10 cellular contexts compared by ENCODE assay signal in the genomic region with DNA sequence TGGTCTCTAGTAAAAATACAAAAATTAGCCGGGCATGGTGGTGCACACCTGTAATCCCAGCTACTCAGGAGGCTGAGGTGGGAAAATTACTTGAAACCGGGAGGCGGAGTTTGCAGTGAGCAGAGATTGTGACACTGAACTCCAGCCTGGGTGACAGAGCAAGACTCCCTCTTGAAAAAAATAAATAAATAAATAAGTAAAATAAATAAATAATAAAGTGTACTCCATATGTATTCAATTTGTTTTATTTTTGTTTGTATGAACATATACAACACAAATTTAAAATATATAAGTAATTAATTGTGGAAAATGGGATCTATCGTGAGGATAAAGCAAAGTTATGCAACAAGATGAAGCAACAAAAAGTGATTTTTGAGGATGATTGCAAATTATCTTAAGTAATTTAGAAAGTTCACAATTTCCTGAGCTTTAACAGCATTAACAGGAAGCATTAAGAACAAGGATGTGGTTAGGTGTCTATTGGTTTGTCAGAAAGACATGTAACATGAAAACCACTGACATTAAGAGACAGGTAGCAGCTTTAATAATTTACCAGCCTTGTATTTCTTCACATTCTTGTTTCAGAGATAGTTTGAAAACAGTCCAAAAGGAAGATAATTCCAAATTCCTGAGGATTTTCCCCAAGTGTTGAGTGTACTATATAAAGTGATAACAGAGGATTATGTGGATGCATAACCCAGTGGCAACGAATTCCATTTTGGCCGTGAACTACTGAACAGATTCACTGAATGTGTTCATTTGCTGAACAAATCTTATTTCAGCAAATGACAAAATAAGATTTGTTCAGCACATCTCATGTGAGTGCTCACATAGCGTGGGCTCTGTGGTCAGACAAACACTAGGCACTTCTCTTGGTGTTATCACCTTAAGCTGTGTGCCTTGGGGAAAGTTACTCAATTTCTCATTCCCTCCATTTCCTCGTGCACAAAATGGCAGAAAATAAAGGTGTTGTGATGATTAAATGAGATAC.
DNase-seq lines count a peak whose midpoint lies in the region; ATAC-seq, FAIRE-seq and TF ChIP-seq lines count a peak whose summit lies in the region.
"Had no signal": no experiment of that assay in that cellular context is flagged by ENCODE, and none has a peak within 500 bp of the region (broad histone marks: within the 10 kb centered on the region; RNA-seq: fewer than 3 reads in every experiment).

No MANE protein-coding gene starts in this region.

- CTCF ChIA-PET in mammary epithelial cell (lab: Charles Lee; ENCODE audit: low non-redundant PET) = no interaction called here

- H3K4me3 ChIP-seq in KMS-11 (IDR thresholded peaks at IDR 0.05; ENCODE audit: insufficient read depth, low read depth, low read length) = no peak overlapping the region
- no peak overlapping the region for H3K4me3 ChIP-seq in upper lobe of left lung
- H3K4me3 ChIP-seq in mammary epithelial cell (replicated peaks in 1 of 3; ENCODE audit: insufficient read depth in 1 of 3, low read depth in 2 of 3, low read length in 3 of 3) = no peak overlapping the region

- no peak overlapping the region for H3K9ac ChIP-seq in KMS-11
- H3K9ac ChIP-seq in mammary epithelial cell (ENCODE audit: insufficient read depth, low read length) = no peak overlapping the region
- H3K9ac ChIP-seq: parathyroid adenoma had no signal

- TF ChIP-seq CTCF in KMS-11 (conservative IDR thresholded peaks at IDR 0.05; ENCODE audit: low read depth, low read length) = no peak
- TF ChIP-seq CTCF in upper lobe of left lung (IDR thresholded peaks at IDR 0.05) = no peak
- TF ChIP-seq CTCF in mammary epithelial cell (conservative IDR thresholded peaks at IDR 0.05 in 1 of 2, IDR thresholded peaks at IDR 0.05 in 1 of 2; ENCODE audit: extremely low read depth in 1 of 2, insufficient read depth in 1 of 2, low read depth in 1 of 2, low read length in 2 of 2) = no peak

- dilution Hi-C loops in mammary epithelial cell (cut with HindIII; ENCODE audit: low sequenced_read_pairs) = no loop called here

- peak overlapping the region; percentile 15 for H3K4me2 ChIP-seq in KMS-11
- H3K4me2 ChIP-seq in mammary epithelial cell (ENCODE audit: insufficient read depth, low read depth, low read length) = no peak overlapping the region

- in situ Hi-C loops in mammary epithelial cell (cut with MboI; ENCODE audit: low sequenced_read_pairs in 2 of 2) = no loop called here

- TF ChIP-seq POLR2A in upper lobe of left lung (IDR thresholded peaks at IDR 0.05) (no peak), H54 (IDR thresholded peaks at IDR 0.05; ENCODE audit: low read depth, low read length) (no peak)

- H3K27me3 ChIP-seq in KMS-11 (ENCODE audit: insufficient read depth, low read depth) = no peaks in the 10 kb centered on the region
- no peaks in the 10 kb centered on the region for H3K27me3 ChIP-seq in upper lobe of left lung
- H3K27me3 ChIP-seq in mammary epithelial cell (ENCODE audit: insufficient read depth, low read length) = no peaks in the 10 kb centered on the region

- H3K4me1 ChIP-seq in KMS-11 (ENCODE audit: low read depth, poor library complexity, severe bottlenecking) (peaks cover 62% of the 10 kb centered on the region), upper lobe of left lung (no peaks in the 10 kb centered on the region), mammary epithelial cell (ENCODE audit: insufficient read depth, low read length) (no peaks in the 10 kb centered on the region)
- H3K4me1 ChIP-seq: parathyroid adenoma had no signal

- no peak for FAIRE-seq in H54 (lab: Jason Lieb, UNC)

- no peaks in the 10 kb centered on the region for H3K79me2 ChIP-seq in KMS-11 (ENCODE audit: insufficient read depth, low read depth)
- H3K79me2 ChIP-seq in mammary epithelial cell (ENCODE audit: insufficient read depth, low read length) = no peaks in the 10 kb centered on the region
- H3K79me2 ChIP-seq: parathyroid adenoma had no signal

- no TSS peak for BruUV-seq in mammary epithelial cell (replicated peaks; lab: Mats Ljungman, UMichigan)

- peak in 1 of 4 donors; percentile 13 for TF ChIP-seq EP300 in upper lobe of left lung (IDR thresholded peaks at IDR 0.05)

- no peaks in the 10 kb centered on the region for H4K20me1 ChIP-seq in KMS-11 (ENCODE audit: insufficient read depth)
- H4K20me1 ChIP-seq in mammary epithelial cell (ENCODE audit: insufficient read depth, low read length) = no peaks in the 10 kb centered on the region

- ATAC-seq in upper lobe of left lung (ENCODE audit: low FRiP score in 2 of 2) (peak in 1 of 2 donors; percentile 53), HG03521 (IDR thresholded peaks at IDR 0.05; ENCODE audit: unreplicated experiment) (no peak)

- peaks cover 0 to 7% (median 2%) of the 10 kb centered on the region in 4 donors for H3K9me3 ChIP-seq in upper lobe of left lung
- H3K9me3 ChIP-seq in mammary epithelial cell (replicated peaks; ENCODE audit: insufficient read depth, low read length) = no peaks in the 10 kb centered on the region

- peak; percentile 7 for DNase-seq in activated naive CD4-positive, alpha-beta T cell treated with Interleukin-2 at 50 U/mL for 16 hours
- DNase-seq in activated naive CD4-positive, alpha-beta T cell (lab: John Stamatoyannopoulos, UW) = no peak
- DNase-seq in amniotic epithelial cell (ENCODE audit: low read depth) (peak; percentile 95), upper lobe of left lung (no peak), H54 (ENCODE audit: insufficient read length, low spot score) (no peak), mammary epithelial cell (no peak)
- DNase-seq: NCI-H524 treated with DMSO at 0.1 percent for 48 hours had no signal

- no peak overlapping the region for H2AFZ ChIP-seq in KMS-11 (ENCODE audit: low read depth)
- no peak overlapping the region for H2AFZ ChIP-seq in mammary epithelial cell (ENCODE audit: low read depth, low read length)
- H2AFZ ChIP-seq: parathyroid adenoma had no signal

- WGBS in upper lobe of left lung, 2 donors = 72 to 76% methylated on average over 8 of the region's 8 CpGs
- 88% methylated on average over 8 of the region's 8 CpGs for WGBS in mammary epithelial cell (ENCODE audit: low coverage, missing lambda C conversion rate)

- intact Hi-C loops in mammary epithelial cell (cut with micrococcal nuclease) = no loop called here

- H3K27ac ChIP-seq in KMS-11 (no peak overlapping the region), upper lobe of left lung (peak overlapping the region; percentile 33 to 75 (median 50)), mammary epithelial cell (ENCODE audit: insufficient read depth, low read depth, low read length) (no peak overlapping the region)
- H3K27ac ChIP-seq: parathyroid adenoma had no signal

- H3K36me3 ChIP-seq in KMS-11 (ENCODE audit: insufficient read depth) (no peaks in the 10 kb centered on the region), upper lobe of left lung (no peaks in the 10 kb centered on the region), mammary epithelial cell (ENCODE audit: insufficient read depth, low read length) (no peaks in the 10 kb centered on the region)

Comparison
In these comparisons a context has a peak if more than half of its experiments do, and no peak if none do; other contexts are left out.
1. DNase-seq: peak in activated naive CD4-positive, alpha-beta T cell treated with Interleukin-2 at 50 U/mL for 16 hours (single experiment) and amniotic epithelial cell (single experiment); none in activated naive CD4-positive, alpha-beta T cell (0 of 4), upper lobe of left lung (0 of 2), H54 (single experiment) and mammary epithelial cell (single experiment).
2. H3K27ac ChIP-seq: peak in upper lobe of left lung (4 of 4); none in KMS-11 (single experiment) and mammary epithelial cell (single experiment).